In genomic region chr17:62618647-62619412, GRCh38 we compare ENCODE assay signal across 2 cellular contexts.
TF ChIP-seq lines count a peak whose summit lies in the region.

No MANE protein-coding gene starts in this region.

TF ChIP-seq in GM23338, 12 proteins besides CTCF, POLR2A, EP300 and RAD21 (continued from another document):
- no peak for TF ChIP-seq ZNF331 (CRISPR knock-in tag; IDR thresholded peaks at IDR 0.05; ENCODE audit: low read depth)
- TF ChIP-seq REST (IDR thresholded peaks at IDR 0.05; ENCODE audit: unreplicated experiment) = no peak
- TF ChIP-seq ZNF114 (CRISPR knock-in tag; IDR thresholded peaks at IDR 0.05) = no peak
- TF ChIP-seq EZH2phosphoT487 (IDR thresholded peaks at IDR 0.05; ENCODE audit: unreplicated experiment) = no peak

TF ChIP-seq in WTC11, 78 proteins besides CTCF, POLR2A, EP300 and RAD21:
- TF ChIP-seq AR (CRISPR knock-in tag; IDR thresholded peaks at IDR 0.05) (no peak), ELF4 (CRISPR knock-in tag; IDR thresholded peaks at IDR 0.05; ENCODE audit: low read depth) (no peak)
TF ChIP-seq in WTC11: peak in this region for 0.
